In the genomic region with DNA sequence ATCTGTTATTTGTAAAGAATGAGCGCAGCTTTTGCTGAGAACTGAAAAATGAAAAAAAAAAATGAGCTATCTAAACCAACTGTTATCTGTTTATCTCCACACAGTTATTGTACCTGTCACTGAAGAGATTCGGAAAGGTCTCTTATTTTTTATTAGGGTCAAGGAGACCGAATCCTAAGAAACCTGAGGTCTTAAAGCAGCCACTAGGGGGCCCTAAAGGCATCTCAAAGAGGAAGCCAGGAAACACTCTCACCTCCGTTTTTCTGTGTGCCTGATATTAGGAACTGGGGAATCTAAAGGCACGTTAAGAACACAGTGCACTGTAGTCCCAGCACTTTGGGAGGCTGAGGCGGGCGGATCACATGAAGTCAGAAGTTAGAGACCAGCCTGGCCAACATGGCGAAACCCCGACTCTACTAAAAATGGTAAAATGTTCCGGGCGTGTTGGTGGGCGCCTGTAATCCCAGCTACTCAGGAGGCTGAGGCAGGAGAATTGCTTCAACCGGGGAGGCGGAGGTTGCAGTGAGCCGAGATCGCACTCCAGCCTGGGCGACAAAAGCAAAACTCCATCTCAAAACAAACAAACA, we compare ENCODE assay signal across 8 cellular contexts. TPM values are rescaled to one million over a fixed set of nuclear protein-coding genes. Genes with fewer than 3 reads are reported as not detected.
DNase-seq lines count a peak whose midpoint lies in the region; ATAC-seq, FAIRE-seq and TF ChIP-seq lines count a peak whose summit lies in the region.

No MANE protein-coding gene starts in this region.

- H3K9me3 Mint-ChIP-seq in activated CD4-positive, alpha-beta T cell treated with anti-CD3 and anti-CD28 coated beads for 36 hours (ENCODE audit: low read depth) = no peaks in the 10 kb centered on the region

- no peaks in the 10 kb centered on the region for H3K4me1 ChIP-seq in mesendoderm (ENCODE audit: control insufficient read depth, low read depth, low read length)
- peaks cover 19% of the 10 kb centered on the region for H3K4me1 ChIP-seq in vagina

- no peak overlapping the region for H3K4ac ChIP-seq in mesendoderm (ENCODE audit: low read depth, low read length)

- no peak overlapping the region for H3K9ac ChIP-seq in mesendoderm (ENCODE audit: low read length)

- CTCF ChIA-PET in activated CD4-positive, alpha-beta T cell treated with anti-CD3 and anti-CD28 coated beads for 36 hours (lab: Charles Lee) = interaction anchor here (0.6 to 1.0 kb wide), 2 partner anchors 12 to 387 kb away, joined by 3 read pairs; no protein-coding TSS in a partner anchor

- peak; percentile 53 for FAIRE-seq in RCC 7860 (lab: Jason Lieb, UNC)
- FAIRE-seq in endometrium (lab: Jason Lieb, UNC) = peak; percentile 76

- no peak overlapping the region for H4K5ac ChIP-seq in mesendoderm (ENCODE audit: low read length)

- peak; percentile 54 for DNase-seq in activated CD4-positive, alpha-beta T cell treated with anti-CD3 and anti-CD28 coated beads for 36 hours
- DNase-seq in activated CD4-positive, alpha-beta T cell treated with anti-CD3 and anti-CD28 coated beads for 1 hour = no peak
- DNase-seq in Kasumi-1 (lab: John Stamatoyannopoulos, UW) (peak; percentile 7 to 42), RCC 7860 (ENCODE audit: low spot score) (peak; percentile 47), mesendoderm (peak; percentile 91), vagina (ENCODE audit: extremely low spot score in 2 of 2) (no peak)

- intact Hi-C loops in activated CD4-positive, alpha-beta T cell treated with anti-CD3 and anti-CD28 coated beads for 36 hours (cut with DNase I, micrococcal nuclease) = loop anchor here in 1 of 2 experiments (1.0 to 5.0 kb wide), 2 partner anchors 182 to 1099 kb away; no protein-coding TSS in a partner anchor
- intact Hi-C loops in vagina (cut with DNase I) = loop anchor here (5.0 to 10.0 kb wide), 2 partner anchors 131 to 389 kb away; no protein-coding TSS in a partner anchor

- H2BK120ac ChIP-seq in mesendoderm (ENCODE audit: low read depth, low read length) = no peak overlapping the region

- WGBS in mesendoderm (ENCODE audit: extremely low coverage, insufficient coverage, low lambda C conversion rate) = no CpG with 5 or more reads among the region's 17 CpGs

- H4K8ac ChIP-seq in mesendoderm (ENCODE audit: low read depth, low read length) = no peak overlapping the region

- no peaks in the 10 kb centered on the region for H3K36me3 ChIP-seq in mesendoderm (ENCODE audit: control insufficient read depth, insufficient read depth, low read length)
- H3K36me3 ChIP-seq in vagina = no peaks in the 10 kb centered on the region

- H3K18ac ChIP-seq in mesendoderm (ENCODE audit: low read length) = no peak overlapping the region

- no peak for TF ChIP-seq POLR2A in vagina (IDR thresholded peaks at IDR 0.05)

- TF ChIP-seq CTCF in vagina (IDR thresholded peaks at IDR 0.05) = peak; percentile 30 to 73 (median 64)

- H3K27ac ChIP-seq in mesendoderm (ENCODE audit: low read depth, low read length) (no peak overlapping the region), vagina (no peak overlapping the region)

- no peak for ATAC-seq in activated CD4-positive, alpha-beta T cell treated with anti-CD3 and anti-CD28 coated beads for 36 hours
- ATAC-seq in GM19023 (IDR thresholded peaks at IDR 0.05; ENCODE audit: unreplicated experiment) = no peak

- H3K9me3 ChIP-seq in vagina = no peaks in the 10 kb centered on the region

- H2BK15ac ChIP-seq in mesendoderm (replicated peaks; ENCODE audit: low read depth) = no peak overlapping the region

- peaks cover 8% of the 10 kb centered on the region for H3K79me2 ChIP-seq in mesendoderm (ENCODE audit: control insufficient read depth, insufficient read depth, low read length)

- H3K27me3 ChIP-seq in mesendoderm (ENCODE audit: insufficient read depth, low read length, poor library complexity) = no peaks in the 10 kb centered on the region
- no peaks in the 10 kb centered on the region for H3K27me3 ChIP-seq in vagina

- H3K4me3 ChIP-seq in mesendoderm (ENCODE audit: low read length) (no peak overlapping the region), vagina (no peak overlapping the region)

- H3K4me2 ChIP-seq in mesendoderm (ENCODE audit: low read length) = no peak overlapping the region

- peaks cover 16% of the 10 kb centered on the region for H3K4me1 Mint-ChIP-seq in activated CD4-positive, alpha-beta T cell treated with anti-CD3 and anti-CD28 coated beads for 36 hours

- POLR2A ChIA-PET in activated CD4-positive, alpha-beta T cell treated with anti-CD3 and anti-CD28 coated beads for 36 hours (lab: Charles Lee) = no interaction called here

- peaks cover 2% of the 10 kb centered on the region for H3K36me3 Mint-ChIP-seq in activated CD4-positive, alpha-beta T cell treated with anti-CD3 and anti-CD28 coated beads for 36 hours (ENCODE audit: low read depth)

- H3K27me3 Mint-ChIP-seq in activated CD4-positive, alpha-beta T cell treated with anti-CD3 and anti-CD28 coated beads for 36 hours = peaks cover 49% of the 10 kb centered on the region

- no peak overlapping the region for H3K27ac Mint-ChIP-seq in activated CD4-positive, alpha-beta T cell treated with anti-CD3 and anti-CD28 coated beads for 36 hours

- H2BK5ac ChIP-seq in mesendoderm (ENCODE audit: low read length) = no peak overlapping the region

- peaks cover 1% of the 10 kb centered on the region for H3K79me1 ChIP-seq in mesendoderm (ENCODE audit: low read length)

- H2AK5ac ChIP-seq in mesendoderm (ENCODE audit: low read length) = no peak overlapping the region

- no peak overlapping the region for H3K23ac ChIP-seq in mesendoderm (ENCODE audit: low read length)

- no peak overlapping the region for H3K56ac ChIP-seq in mesendoderm (ENCODE audit: low read length)

- no peak overlapping the region for H3K4me3 Mint-ChIP-seq in activated CD4-positive, alpha-beta T cell treated with anti-CD3 and anti-CD28 coated beads for 36 hours

RNA-seq across cellular contexts. Expression of a gene that starts 3.5 kb away (rescaled TPM):
- total RNA-seq in activated CD4-positive, alpha-beta T cell treated with anti-CD3 and anti-CD28 coated beads for 36 hours = under 1 TPM; 0.39 to 0.57 TPM
- 15.1 TPM for polyA plus RNA-seq in mesendoderm (2013, experiment 1 of 2)
- 15.3 TPM for polyA plus RNA-seq in mesendoderm (2013, experiment 2 of 2)
- 29.5 TPM for total RNA-seq in vagina

Comparison
In these comparisons a context has a peak if more than half of its experiments do, and no peak if none do; other contexts are left out.
1. DNase-seq: peak in activated CD4-positive, alpha-beta T cell treated with anti-CD3 and anti-CD28 coated beads for 36 hours (single experiment), Kasumi-1 (2 of 2), RCC 7860 (single experiment) and mesendoderm (single experiment); none in activated CD4-positive, alpha-beta T cell treated with anti-CD3 and anti-CD28 coated beads for 1 hour (single experiment) and vagina (0 of 2).
2. RNA of a gene that starts 3.5 kb away (total RNA-seq): 29.5 TPM in vagina (single experiment); 0.39 to 0.57 TPM in activated CD4-positive, alpha-beta T cell treated with anti-CD3 and anti-CD28 coated beads for 36 hours; every median in the first group is over 10 times any median in the second.